ENCODE assay signal across 8 cellular contexts in the genomic region with DNA sequence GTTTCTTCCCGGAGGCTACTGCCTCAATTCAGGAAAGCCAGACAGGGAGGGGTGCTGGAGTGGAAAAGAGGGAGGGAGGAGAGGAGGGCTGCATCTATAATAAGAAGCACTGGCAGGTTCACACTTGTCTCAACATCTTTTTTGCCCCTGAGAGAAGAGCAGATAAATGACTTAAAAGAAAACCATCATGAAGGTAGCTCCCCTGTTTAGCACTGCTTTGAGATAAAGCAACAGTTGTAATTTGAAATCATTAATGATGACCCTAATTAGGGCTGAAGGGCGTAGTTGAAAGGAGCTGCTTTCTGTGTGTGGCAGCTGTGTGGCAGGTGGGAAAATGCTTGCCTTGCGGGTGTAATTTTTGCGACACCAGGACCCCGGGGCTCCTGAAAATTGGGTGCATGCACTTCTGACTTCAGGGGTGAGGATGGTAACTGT.
A peak's percentile ranks its signal among the peaks of the same experiment; 100 is the strongest.
DNase-seq lines count a peak whose midpoint lies in the region; ATAC-seq and TF ChIP-seq lines count a peak whose summit lies in the region.

No MANE protein-coding gene starts in this region.

- intact Hi-C loops in PC-9 (cut with micrococcal nuclease; ENCODE audit: unreplicated experiment) = loop anchor here (1.0 to 10.0 kb wide), 15 partner anchors 9 to 799 kb away; partner anchors contain the start of genes IFT80, KPNA4 and SMC4

- H3K9ac ChIP-seq in fibroblast of lung (ENCODE audit: insufficient read depth, low read length) = peak overlapping the region; percentile 79

- BruUV-seq in PC-9 (replicated peaks; lab: Mats Ljungman, UMichigan) = no TSS peak

- H3K4me2 ChIP-seq in PC-9 = peak overlapping the region; percentile 87
- H3K4me2 ChIP-seq in fibroblast of lung (ENCODE audit: extremely low read depth, insufficient read depth, low read length) = peak overlapping the region; percentile 91

- H3K4me1 Mint-ChIP-seq in osteocyte (ENCODE audit: unreplicated experiment) = peaks cover 53% of the 10 kb centered on the region

- H3K36me3 Mint-ChIP-seq in osteocyte (ENCODE audit: unreplicated experiment) = peaks cover 2% of the 10 kb centered on the region

- peak overlapping the region; percentile 96 for H3K27ac Mint-ChIP-seq in osteocyte (ENCODE audit: unreplicated experiment)

- no peaks in the 10 kb centered on the region for H3K9me2 ChIP-seq in PC-9 (ENCODE audit: insufficient read depth)

- no peaks in the 10 kb centered on the region for H3K27me3 Mint-ChIP-seq in osteocyte (ENCODE audit: unreplicated experiment)

- TF ChIP-seq CTCF in PC-9 (conservative IDR thresholded peaks at IDR 0.05) (no peak), fibroblast of lung (conservative IDR thresholded peaks at IDR 0.05 in 1 of 2, IDR thresholded peaks at IDR 0.05 in 1 of 2; ENCODE audit: low read depth in 1 of 2, low read length in 2 of 2) (no peak), osteocyte (IDR thresholded peaks at IDR 0.05) (no peak)

- H3K9me3 ChIP-seq in PC-9 (ENCODE audit: insufficient read depth, low read depth) = no peaks in the 10 kb centered on the region
- H3K9me3 ChIP-seq in fibroblast of lung (ENCODE audit: control insufficient read depth, insufficient read depth, low read depth, low read length) = no peaks in the 10 kb centered on the region

- no peaks in the 10 kb centered on the region for H4K20me1 ChIP-seq in PC-9 (ENCODE audit: insufficient read depth)
- no peaks in the 10 kb centered on the region for H4K20me1 ChIP-seq in fibroblast of lung (ENCODE audit: control insufficient read depth, extremely low read depth, insufficient read depth, low read length)

- H3K9me3 Mint-ChIP-seq in osteocyte (ENCODE audit: unreplicated experiment) = no peaks in the 10 kb centered on the region

- no peak for ATAC-seq in HG03432 (IDR thresholded peaks at IDR 0.05; ENCODE audit: unreplicated experiment)
- no peak for ATAC-seq in HG03196 (IDR thresholded peaks at IDR 0.05; ENCODE audit: unreplicated experiment)
- no peak for ATAC-seq in GM18511 (IDR thresholded peaks at IDR 0.05; ENCODE audit: unreplicated experiment)

- H2AFZ ChIP-seq in PC-9 = peak overlapping the region; percentile 28; the same call in 1 of the 2 replicates
- no peak overlapping the region for H2AFZ ChIP-seq in fibroblast of lung (ENCODE audit: low read length)

- peak overlapping the region; percentile 61 for H3K4me3 ChIP-seq in PC-9
- peak overlapping the region; percentile 72 to 90 (median 79) for H3K4me3 ChIP-seq in fibroblast of lung (replicated peaks in 1 of 4; ENCODE audit: control extremely low read depth in 1 of 4, insufficient read depth in 1 of 4, low read depth in 3 of 4, low read length in 4 of 4)

- CTCF ChIA-PET in PC-9 (lab: Charles Lee) = interaction anchor here (0.5 to 1.5 kb wide), 5 partner anchors 21 to 240 kb away, joined by 3 to 10 read pairs (median 4); no protein-coding TSS in a partner anchor

- POLR2A ChIA-PET in PC-9 (lab: Charles Lee; ENCODE audit: unreplicated experiment) = interaction anchor here (0.6 to 1.5 kb wide), 3 partner anchors 22 to 501 kb away, joined by 3 to 6 read pairs (median 3); no protein-coding TSS in a partner anchor

- H3K4me1 ChIP-seq in PC-9 (replicated peaks; ENCODE audit: insufficient read depth) (peaks cover 41% of the 10 kb centered on the region), fibroblast of lung (ENCODE audit: control insufficient read depth, extremely low read depth, insufficient read depth, low read length) (peaks cover 15% of the 10 kb centered on the region)

- DNase-seq in DMS 273 (lab: John Stamatoyannopoulos, UW; ENCODE audit: unreplicated experiment) (peak; percentile 91), PC-9 (no peak), fibroblast of lung (ENCODE audit: low read depth in 2 of 2) (no peak), osteocyte (ENCODE audit: extremely low spot score, unreplicated experiment) (no peak), HuH-7 (ENCODE audit: low spot score) (no peak)

- H3K27me3 ChIP-seq in PC-9 (ENCODE audit: insufficient read depth, low read depth) (no peaks in the 10 kb centered on the region), fibroblast of lung (ENCODE audit: control insufficient read depth, insufficient read depth, low read length) (no peaks in the 10 kb centered on the region)

- H3K27ac ChIP-seq in PC-9 (peak overlapping the region; percentile 84), fibroblast of lung (ENCODE audit: insufficient read depth, low read length) (peak overlapping the region; percentile 98)

- no peaks in the 10 kb centered on the region for H3K36me3 ChIP-seq in PC-9 (ENCODE audit: low read depth)
- H3K36me3 ChIP-seq in fibroblast of lung (ENCODE audit: control insufficient read depth, insufficient read depth, low read length) = peaks cover 2% of the 10 kb centered on the region

- H3F3A ChIP-seq in PC-9 (ENCODE audit: insufficient read depth, low read depth) = peaks cover 35% of the 10 kb centered on the region

- H3K79me2 ChIP-seq in PC-9 (ENCODE audit: low read depth) (peaks cover 45% of the 10 kb centered on the region), fibroblast of lung (ENCODE audit: control insufficient read depth, insufficient read depth, low read length) (peaks cover 49% of the 10 kb centered on the region)

- peak overlapping the region; percentile 83 for H3K4me3 Mint-ChIP-seq in osteocyte (ENCODE audit: unreplicated experiment)
